In genomic region chr11:121249039-121249663, GRCh38 we compare ENCODE assay signal across 8 cellular contexts. TPM values are rescaled to one million over a fixed set of nuclear protein-coding genes. Genes with fewer than 3 reads are reported as not detected.
A peak's percentile ranks its signal among the peaks of the same experiment; 100 is the strongest.
DNase-seq lines count a peak whose midpoint lies in the region; TF ChIP-seq lines count a peak whose summit lies in the region.

No MANE protein-coding gene starts in this region.

- H3K27ac ChIP-seq in CD4-positive, alpha-beta memory T cell (ENCODE audit: low read depth, low read length): no peak overlapping the region

- peaks cover 8% of the 10 kb centered on the region in 2 donors for H3K27me3 Mint-ChIP-seq in CD4-positive, alpha-beta memory T cell

- CTCF ChIA-PET in CD4-positive, alpha-beta memory T cell (lab: Charles Lee; ENCODE audit: partially characterized antibody): interaction anchor here (0.7 to 2.5 kb wide), 3 partner anchors 43 to 366 kb away, joined by 3 to 13 read pairs (median 7); partner anchors contain the start of gene SC5D

- H3K9me3 Mint-ChIP-seq in CD4-positive, alpha-beta memory T cell: peaks cover 0 to 5% (median 0%) of the 10 kb centered on the region in 8 donors

- H3K27ac Mint-ChIP-seq in CD4-positive, alpha-beta memory T cell: peak overlapping the region in 2 of 7 donors; percentile 0 to 18

- no peaks in the 10 kb centered on the region for H3K9me3 ChIP-seq in CD4-positive, alpha-beta memory T cell (ENCODE audit: control insufficient read depth in 1 of 2, low read length in 2 of 2)

- no peak overlapping the region for H3K4me3 ChIP-seq in CD4-positive, alpha-beta memory T cell (ENCODE audit: low read length in 2 of 2)
- H3K4me3 ChIP-seq in astrocyte of the spinal cord (ENCODE audit: low read depth, low read length): no peak overlapping the region

- no peaks in the 10 kb centered on the region for H3K27me3 ChIP-seq in CD4-positive, alpha-beta memory T cell (ENCODE audit: insufficient read depth, low read length)

- H3K4me3 Mint-ChIP-seq in CD4-positive, alpha-beta memory T cell: no peak overlapping the region

- H3K4me1 ChIP-seq in CD4-positive, alpha-beta memory T cell (ENCODE audit: insufficient read depth, low read length): no peaks in the 10 kb centered on the region

- peak; percentile 69 for TF ChIP-seq CTCF in astrocyte of the spinal cord (IDR thresholded peaks at IDR 0.05; ENCODE audit: low read depth, low read length)

- H3K4me1 Mint-ChIP-seq in CD4-positive, alpha-beta memory T cell: peaks cover 0 to 4% (median 1%) of the 10 kb centered on the region in 4 donors

- POLR2A ChIA-PET in CD4-positive, alpha-beta memory T cell (lab: Charles Lee; ENCODE audit: partially characterized antibody): no interaction called here

- no peaks in the 10 kb centered on the region for H3K36me3 ChIP-seq in CD4-positive, alpha-beta memory T cell (ENCODE audit: insufficient read depth, low read length)

- DNase-seq in CD4-positive, alpha-beta memory T cell: peak; percentile 30 to 43 (median 35)
- DNase-seq in GM19238 (ENCODE audit: insufficient read length, low spot score): peak; percentile 30
- DNase-seq in NCI-H2196 (lab: John Stamatoyannopoulos, UW; ENCODE audit: unreplicated experiment): peak; percentile 29
- peak; percentile 73 for DNase-seq in astrocyte of the spinal cord (ENCODE audit: low read depth, low spot score)
- peak; percentile 59 for DNase-seq in iPS-NIHi7 (ENCODE audit: extremely low spot score)
- peak; percentile 85 for DNase-seq in superior temporal gyrus (ENCODE audit: extremely low spot score)
- DNase-seq in UCSD-AML1 (lab: John Stamatoyannopoulos, UW; ENCODE audit: unreplicated experiment): no peak
- no peak for DNase-seq in mucosa of gallbladder (ENCODE audit: low spot score)

- in situ Hi-C loops in astrocyte of the spinal cord (cut with HindIII; ENCODE audit: low sequenced_read_pairs): no loop called here

- no peaks in the 10 kb centered on the region for H3K36me3 Mint-ChIP-seq in CD4-positive, alpha-beta memory T cell

- intact Hi-C loops in CD4-positive, alpha-beta memory T cell (cut with micrococcal nuclease): loop anchor here (1.0 to 2.0 kb wide), 4 partner anchors 43 to 342 kb away; partner anchors contain the start of genes SC5D, SORL1 and SORL1-AS1

RNA-seq across cellular contexts. Expression of gene SC5D, which starts 43.4 kb away (rescaled TPM):
- 10 to 100 TPM; 27.4 to 28.7 TPM for total RNA-seq in CD4-positive, alpha-beta memory T cell
- polyA plus RNA-seq in CD4-positive, alpha-beta memory T cell: 10 to 100 TPM in 1 of 2 donors, 1 to 10 TPM in 1; 8.2 to 16.5 TPM
- total RNA-seq in mucosa of gallbladder: 75.8 TPM

Comparison
In these comparisons a context has a peak if more than half of its experiments do, and no peak if none do; other contexts are left out.
1. DNase-seq: peak in CD4-positive, alpha-beta memory T cell (5 of 5), GM19238 (single experiment), NCI-H2196 (single experiment), astrocyte of the spinal cord (single experiment), iPS-NIHi7 (single experiment) and superior temporal gyrus (single experiment); none in UCSD-AML1 (single experiment) and mucosa of gallbladder (single experiment).